Comparison of ENCODE assay signal across 16 cellular contexts in the genomic region with DNA sequence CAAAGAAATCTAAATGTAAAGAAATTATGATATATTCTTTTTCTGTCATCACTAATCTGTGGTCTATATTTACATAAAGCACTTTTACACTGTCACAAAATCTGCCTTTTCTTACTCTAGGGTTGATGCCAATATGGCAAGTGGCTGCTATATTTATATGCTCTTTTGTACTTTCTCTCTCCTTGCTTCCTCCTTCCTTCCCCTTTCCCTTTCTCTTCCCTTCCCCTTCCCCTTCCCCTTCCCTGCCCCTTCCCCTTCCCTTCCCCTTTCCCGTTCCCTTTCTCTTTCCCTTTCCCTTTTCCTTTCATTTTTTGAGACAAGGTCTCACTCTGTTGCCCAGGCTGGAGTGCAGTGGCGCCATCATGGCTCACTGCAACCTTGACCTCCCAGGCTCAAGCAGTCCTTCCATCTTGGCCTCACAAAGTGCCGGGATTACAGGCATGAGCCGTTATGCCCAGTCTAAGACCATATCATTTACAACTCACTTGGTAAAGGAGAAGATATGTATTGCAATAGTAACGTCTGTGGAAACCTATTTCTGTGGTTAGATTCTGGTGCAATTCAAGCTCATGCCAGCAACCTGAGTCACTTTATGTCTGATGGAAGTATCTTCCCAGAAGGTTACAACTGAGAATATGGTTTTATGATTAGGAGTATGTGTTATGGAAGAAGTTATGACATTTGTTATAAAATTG. TPM values are rescaled to one million over a fixed set of nuclear protein-coding genes. Genes with fewer than 3 reads are reported as not detected.
A peak's percentile ranks its signal among the peaks of the same experiment; 100 is the strongest.
DNase-seq lines count a peak whose midpoint lies in the region; ATAC-seq and TF ChIP-seq lines count a peak whose summit lies in the region.
"Had no signal": no experiment of that assay in that cellular context is flagged by ENCODE, and none has a peak within 500 bp of the region (broad histone marks: within the 10 kb centered on the region; RNA-seq: fewer than 3 reads in every experiment).

No MANE protein-coding gene starts in this region.

- peaks cover 10% of the 10 kb centered on the region for H3K36me3 Mint-ChIP-seq in activated naive CD8-positive, alpha-beta T cell treated with anti-CD3 and anti-CD28 coated beads, Interleukin-2, amount 10 ng/mL, durations not matched to agents 7 days and 5 days
- H3K36me3 Mint-ChIP-seq in activated naive CD8-positive, alpha-beta T cell treated with anti-CD3 and anti-CD28 coated beads for 36 hours, result peaks cover 4% of the 10 kb centered on the region

- H3K9me3 ChIP-seq in transverse colon, result no peaks in the 10 kb centered on the region
- H3K9me3 ChIP-seq: body of pancreas, upper lobe of left lung had no signal

- POLR2A ChIA-PET in activated naive CD8-positive, alpha-beta T cell treated with anti-CD3 and anti-CD28 coated beads, Interleukin-2, amount 10 ng/mL, durations not matched to agents 7 days and 5 days (lab: Charles Lee), result no interaction called here
- POLR2A ChIA-PET in RWPE1 (lab: Yijun Ruan, JAX; ENCODE audit: low non-redundant PET), result no interaction called here

- WGBS in transverse colon (ENCODE audit: low coverage in 1 of 2), 2 donors, result 62 to 88% methylated on average over 2 to 5 of the region's 5 CpGs

- CTCF ChIA-PET in RWPE1 (lab: Yijun Ruan, JAX), result no interaction called here

- no peak for ATAC-seq in activated naive CD8-positive, alpha-beta T cell treated with anti-CD3 and anti-CD28 coated beads, Interleukin-2, amount 10 ng/mL, durations not matched to agents 7 days and 5 days (ENCODE audit: low read depth)
- ATAC-seq in GM21717 (IDR thresholded peaks at IDR 0.05; ENCODE audit: unreplicated experiment), result no peak
- ATAC-seq in HG02852 (IDR thresholded peaks at IDR 0.05; ENCODE audit: unreplicated experiment), result no peak
- ATAC-seq: body of pancreas; naive thymus-derived CD8-positive, alpha-beta T cell had no signal

- peak overlapping the region; percentile 60 for H3K4me3 Mint-ChIP-seq in activated naive CD8-positive, alpha-beta T cell treated with anti-CD3 and anti-CD28 coated beads, Interleukin-2, amount 10 ng/mL, durations not matched to agents 7 days and 5 days
- no peak overlapping the region for H3K4me3 Mint-ChIP-seq in activated naive CD8-positive, alpha-beta T cell treated with anti-CD3 and anti-CD28 coated beads for 36 hours
- H3K4me3 Mint-ChIP-seq: naive thymus-derived CD8-positive, alpha-beta T cell had no signal

- H3K4me1 ChIP-seq in transverse colon, result peaks cover 0 to 37% (median 9%) of the 10 kb centered on the region in 4 donors
- H3K4me1 ChIP-seq: body of pancreas, upper lobe of left lung had no signal

- H3K36me3 ChIP-seq in transverse colon, result no peaks in the 10 kb centered on the region
- H3K36me3 ChIP-seq: upper lobe of left lung had no signal

- H3K27ac ChIP-seq in RWPE1 (peak overlapping the region; percentile 74), transverse colon (peak overlapping the region; percentile 77 to 81 (median 80))
- H3K27ac ChIP-seq: body of pancreas, upper lobe of left lung had no signal

- TF ChIP-seq POLR2A in transverse colon (IDR thresholded peaks at IDR 0.05), result no peak

- H3K9me3 Mint-ChIP-seq in activated naive CD8-positive, alpha-beta T cell treated with anti-CD3 and anti-CD28 coated beads, Interleukin-2, amount 10 ng/mL, durations not matched to agents 7 days and 5 days, result peaks cover 6% of the 10 kb centered on the region
- peaks cover 2% of the 10 kb centered on the region for H3K9me3 Mint-ChIP-seq in activated naive CD8-positive, alpha-beta T cell treated with anti-CD3 and anti-CD28 coated beads for 36 hours

- TF ChIP-seq EP300 in transverse colon (IDR thresholded peaks at IDR 0.05; ENCODE audit: low read depth), result no peak

- no peaks in the 10 kb centered on the region for H3K27me3 Mint-ChIP-seq in activated naive CD8-positive, alpha-beta T cell treated with anti-CD3 and anti-CD28 coated beads, Interleukin-2, amount 10 ng/mL, durations not matched to agents 7 days and 5 days
- no peaks in the 10 kb centered on the region for H3K27me3 Mint-ChIP-seq in activated naive CD8-positive, alpha-beta T cell treated with anti-CD3 and anti-CD28 coated beads for 36 hours
- H3K27me3 Mint-ChIP-seq: naive thymus-derived CD8-positive, alpha-beta T cell had no signal

- no peak overlapping the region for H3K4me3 ChIP-seq in fibroblast of mammary gland (ENCODE audit: control insufficient read depth, low read depth, low read length)
- H3K4me3 ChIP-seq in transverse colon, result no peak overlapping the region
- H3K4me3 ChIP-seq: body of pancreas, hepatocyte, upper lobe of left lung had no signal

- no peak for TF ChIP-seq CTCF in RWPE1 (conservative IDR thresholded peaks at IDR 0.05; ENCODE audit: low read depth)
- no peak for TF ChIP-seq CTCF in fibroblast of mammary gland (conservative IDR thresholded peaks at IDR 0.05; ENCODE audit: control insufficient read depth, insufficient read depth, low read depth, low read length)
- TF ChIP-seq CTCF in transverse colon (IDR thresholded peaks at IDR 0.05), result no peak
- TF ChIP-seq CTCF in GM20000 (IDR thresholded peaks at IDR 0.05; ENCODE audit: extremely low read depth, missing control alignments), result no peak

- no peaks in the 10 kb centered on the region for H3K27me3 ChIP-seq in transverse colon
- H3K27me3 ChIP-seq: body of pancreas, hepatocyte, upper lobe of left lung had no signal

- intact Hi-C loops in transverse colon (cut with DNase I; ENCODE audit: low total_unique reads), result no loop called here

- peaks cover 31% of the 10 kb centered on the region for H3K4me1 Mint-ChIP-seq in activated naive CD8-positive, alpha-beta T cell treated with anti-CD3 and anti-CD28 coated beads, Interleukin-2, amount 10 ng/mL, durations not matched to agents 7 days and 5 days
- peaks cover 21% of the 10 kb centered on the region for H3K4me1 Mint-ChIP-seq in activated naive CD8-positive, alpha-beta T cell treated with anti-CD3 and anti-CD28 coated beads for 36 hours

- DNase-seq in activated naive CD8-positive, alpha-beta T cell treated with anti-CD3 and anti-CD28 coated beads, Interleukin-2, amount 10 ng/mL, durations not matched to agents 7 days and 5 days, result no peak
- no peak for DNase-seq in activated naive CD8-positive, alpha-beta T cell treated with anti-CD3 and anti-CD28 coated beads for 36 hours
- peak; percentile 71 for DNase-seq in RWPE1 (ENCODE audit: low spot score)
- peak; percentile 89 for DNase-seq in fibroblast of mammary gland (ENCODE audit: low read depth)
- peak; percentile 32 for DNase-seq in transverse colon
- no peak for DNase-seq in GM20000 (ENCODE audit: low spot score)
- DNase-seq: 8988T; activated CD4-positive, alpha-beta T cell treated with anti-CD3 and anti-CD28 coated beads, Interleukin-2, amount 50 U/mL, for 1 hour; body of pancreas; naive thymus-derived CD8-positive, alpha-beta T cell; NCI-H1092 treated with DMSO at 0.1 percent for 48 hours; stimulated activated CD4-positive, alpha-beta T cell treated with anti-CD3 and anti-CD28 coated beads, Interleukin-2, amount 100 ng/mL, for 48 hours; upper lobe of left lung had no signal

- in situ Hi-C loops in transverse colon (cut with MboI; ENCODE audit: low pct_ligation_motif_present in 1 of 4, low pct_unique_long_range_greater_than_20kb in 1 of 4, low sequenced_read_pairs in 3 of 4), result no loop called here

- peak overlapping the region; percentile 80 for H3K27ac Mint-ChIP-seq in activated naive CD8-positive, alpha-beta T cell treated with anti-CD3 and anti-CD28 coated beads, Interleukin-2, amount 10 ng/mL, durations not matched to agents 7 days and 5 days
- no peak overlapping the region for H3K27ac Mint-ChIP-seq in activated naive CD8-positive, alpha-beta T cell treated with anti-CD3 and anti-CD28 coated beads for 36 hours

RNA-seq across cellular contexts. Expression of a gene that starts 13.9 kb away (rescaled TPM):
- total RNA-seq in activated naive CD8-positive, alpha-beta T cell treated with anti-CD3 and anti-CD28 coated beads, Interleukin-2, amount 10 ng/mL, durations not matched to agents 7 days and 5 days, result 100 to 1,000 TPM; 305 to 314 TPM
- 100 to 1,000 TPM; 132 to 140 TPM for total RNA-seq in activated naive CD8-positive, alpha-beta T cell treated with anti-CD3 and anti-CD28 coated beads for 36 hours
- total RNA-seq in transverse colon, result 100 to 1,000 TPM in 3 of 4 donors, 10 to 100 TPM in 1; 27.3 to 569 (median 401) TPM

Comparison
In these comparisons a context has a peak if more than half of its experiments do, and no peak if none do; other contexts are left out.
1. DNase-seq: peak in RWPE1 (single experiment), fibroblast of mammary gland (single experiment) and transverse colon (single experiment); none in activated naive CD8-positive, alpha-beta T cell treated with anti-CD3 and anti-CD28 coated beads, Interleukin-2, amount 10 ng/mL, durations not matched to agents 7 days and 5 days (single experiment), activated naive CD8-positive, alpha-beta T cell treated with anti-CD3 and anti-CD28 coated beads for 36 hours (single experiment) and GM20000 (single experiment).